14 cellular contexts compared by ENCODE assay signal in the genomic region with DNA sequence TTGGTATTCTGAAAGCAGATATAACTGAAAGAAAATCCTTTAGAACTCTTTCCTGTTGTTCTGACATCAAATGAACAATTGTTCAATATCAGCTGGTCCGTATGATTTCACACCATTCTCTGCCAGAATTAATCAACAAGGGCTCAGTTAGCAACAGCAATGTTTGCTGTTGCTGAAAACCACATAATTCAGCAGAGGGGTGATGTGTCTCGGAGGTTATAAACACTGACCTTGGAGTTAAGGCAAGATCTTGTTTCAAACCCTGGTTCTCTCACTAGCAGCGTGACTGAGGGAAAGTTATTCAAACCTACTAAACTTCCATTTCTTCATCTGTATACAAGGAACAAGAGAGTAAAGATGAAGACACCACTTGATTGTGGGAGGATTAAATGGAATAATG. TPM values are rescaled to one million over a fixed set of nuclear protein-coding genes. Genes with fewer than 3 reads are reported as not detected.
DNase-seq lines count a peak whose midpoint lies in the region; TF ChIP-seq lines count a peak whose summit lies in the region.
"Not testable (repeated sequence)": the region's sequence is repeated elsewhere in the genome, so short reads cannot be mapped to it uniquely, and the experiment has no call there.
"Had no signal": no experiment of that assay in that cellular context is flagged by ENCODE, and none has a peak within 500 bp of the region (broad histone marks: within the 10 kb centered on the region; RNA-seq: fewer than 3 reads in every experiment).

No MANE protein-coding gene starts in this region.

- TF ChIP-seq CTCF in 22Rv1 (IDR thresholded peaks at IDR 0.05); C4-2B (conservative IDR thresholded peaks at IDR 0.05); VCaP (conservative IDR thresholded peaks at IDR 0.05): not testable (repeated sequence)

- peak overlapping the region; percentile 93 for H3K27ac ChIP-seq in 22Rv1
- H3K27ac ChIP-seq in C4-2B = peak overlapping the region; percentile 58; the same call in 1 of the 2 replicates
- H3K27ac ChIP-seq in VCaP = peak overlapping the region; percentile 71
- peak overlapping the region; percentile 89 for H3K27ac ChIP-seq in cingulate gyrus (ENCODE audit: low read depth, low read length)
- peak overlapping the region; percentile 73 for H3K27ac ChIP-seq in temporal lobe (ENCODE audit: low read depth, low read length)

- DNase-seq in inferior parietal cortex (ENCODE audit: extremely low spot score) (peak; percentile 59), medulla oblongata (ENCODE audit: extremely low spot score) (peak; percentile 74), putamen (ENCODE audit: low spot score) (peak; percentile 79)

RNA-seq across cellular contexts. Expression of gene FOLH1, which starts 36.8 kb away (rescaled TPM):
- 1.7 TPM for total RNA-seq in temporal lobe
- total RNA-seq: B cell; CD4-positive, alpha-beta T cell; CD8-positive, alpha-beta memory T cell; Daoy; G401; HFFc6 had no signal

Comparison
In these comparisons a context has a peak if more than half of its experiments do, and no peak if none do; other contexts are left out.
1. Peak in every context shown above with its lines: DNase-seq and H3K27ac ChIP-seq.